In genomic region chr2:20419007-20419576, GRCh38 we compare ENCODE assay signal across 12 cellular contexts. TPM values are rescaled to one million over a fixed set of nuclear protein-coding genes. Genes with fewer than 3 reads are reported as not detected.
A peak's percentile ranks its signal among the peaks of the same experiment; 100 is the strongest.
DNase-seq lines count a peak whose midpoint lies in the region; ATAC-seq, FAIRE-seq and TF ChIP-seq lines count a peak whose summit lies in the region.
"Had no signal": no experiment of that assay in that cellular context is flagged by ENCODE, and none has a peak within 500 bp of the region (broad histone marks: within the 10 kb centered on the region; RNA-seq: fewer than 3 reads in every experiment).

No MANE protein-coding gene starts in this region.

- H3K9me3 Mint-ChIP-seq in progenitor cell of endocrine pancreas (ENCODE audit: low read depth) = no peaks in the 10 kb centered on the region
- no peaks in the 10 kb centered on the region for H3K9me3 Mint-ChIP-seq in T-helper 2 cell treated with Interferon-gamma antibody and Interleukin-4, amounts not matched to agents 5 μg/mL and 100 μg/mL, for 36 hours
- H3K9me3 Mint-ChIP-seq in activated naive CD4-positive, alpha-beta T cell treated with anti-CD3 and anti-CD28 coated beads, Interleukin-2, amount 50 U/mL, for 72 hours = no peaks in the 10 kb centered on the region

- H3K36me3 ChIP-seq in GM12878 (ENCODE audit: control insufficient read depth in 2 of 2, insufficient read depth in 2 of 2, low read length in 1 of 2) = no peaks in the 10 kb centered on the region
- no peaks in the 10 kb centered on the region for H3K36me3 ChIP-seq in hepatocyte (replicated peaks; ENCODE audit: insufficient read depth, low read depth)

- DNase-seq in AG10803 (ENCODE audit: low read depth) = peak; percentile 52
- DNase-seq in GM12878 (ENCODE audit: low read depth, low spot score) = no peak
- peak; percentile 60 for DNase-seq in hepatocyte (ENCODE audit: low spot score)
- peak; percentile 6 for DNase-seq in progenitor cell of endocrine pancreas (ENCODE audit: low spot score, unreplicated experiment)
- no peak for DNase-seq in T-helper 2 cell treated with Interferon-gamma antibody and Interleukin-4, amounts not matched to agents 5 μg/mL and 100 μg/mL, for 36 hours (ENCODE audit: low spot score)
- DNase-seq in activated naive CD4-positive, alpha-beta T cell treated with anti-CD3 and anti-CD28 coated beads, Interleukin-2, amount 50 U/mL, for 72 hours (ENCODE audit: low spot score in 2 of 2) = no peak
- no peak for DNase-seq in putamen (ENCODE audit: low spot score)
- DNase-seq: activated CD4-positive, alpha-beta T cell treated with anti-CD3 and anti-CD28 coated beads, Interleukin-2, amount 50 U/mL, for 4 hours; naive thymus-derived CD8-positive, alpha-beta T cell; NCI-H2029 treated with DMSO at 0.1 percent for 48 hours had no signal

- peaks cover 13% of the 10 kb centered on the region for H3K27me3 Mint-ChIP-seq in progenitor cell of endocrine pancreas
- peaks cover 20% of the 10 kb centered on the region for H3K27me3 Mint-ChIP-seq in T-helper 2 cell treated with Interferon-gamma antibody and Interleukin-4, amounts not matched to agents 5 μg/mL and 100 μg/mL, for 36 hours (ENCODE audit: low read depth)

- H3K36me3 Mint-ChIP-seq in progenitor cell of endocrine pancreas (ENCODE audit: insufficient read depth) = no peaks in the 10 kb centered on the region
- no peaks in the 10 kb centered on the region for H3K36me3 Mint-ChIP-seq in T-helper 2 cell treated with Interferon-gamma antibody and Interleukin-4, amounts not matched to agents 5 μg/mL and 100 μg/mL, for 36 hours (ENCODE audit: low read depth)
- no peaks in the 10 kb centered on the region for H3K36me3 Mint-ChIP-seq in activated naive CD4-positive, alpha-beta T cell treated with anti-CD3 and anti-CD28 coated beads, Interleukin-2, amount 50 U/mL, for 72 hours

- BruUV-seq in GM12878 (replicated peaks; lab: Mats Ljungman, UMichigan) = no TSS peak

- no peak overlapping the region for H3K27ac Mint-ChIP-seq in progenitor cell of endocrine pancreas
- H3K27ac Mint-ChIP-seq in T-helper 2 cell treated with Interferon-gamma antibody and Interleukin-4, amounts not matched to agents 5 μg/mL and 100 μg/mL, for 36 hours = no peak overlapping the region
- H3K27ac Mint-ChIP-seq in activated naive CD4-positive, alpha-beta T cell treated with anti-CD3 and anti-CD28 coated beads, Interleukin-2, amount 50 U/mL, for 72 hours = no peak overlapping the region

- no peak for FAIRE-seq in GM12878 (lab: Jason Lieb, UNC)

- ATAC-seq in GM12878 (peak; percentile 28; the same call in 1 of the 3 replicates), HG03097 (IDR thresholded peaks at IDR 0.05; ENCODE audit: low FRiP score, unreplicated experiment) (no peak)
- ATAC-seq in activated naive CD4-positive, alpha-beta T cell treated with anti-CD3 and anti-CD28 coated beads, Interleukin-2, amount 50 U/mL, for 72 hours = no peak
- ATAC-seq: esophagus mucosa; naive thymus-derived CD8-positive, alpha-beta T cell had no signal

- H3K9me3 ChIP-seq in GM12878 (replicated peaks; ENCODE audit: control insufficient read depth, insufficient read depth, low read length) = no peaks in the 10 kb centered on the region; the same call in 2 of the 3 replicates
- no peaks in the 10 kb centered on the region for H3K9me3 ChIP-seq in hepatocyte (ENCODE audit: low read depth)

- H3K4me1 ChIP-seq in GM12878 (ENCODE audit: control insufficient read depth, insufficient read depth, low read length) (peaks cover 3% of the 10 kb centered on the region), hepatocyte (ENCODE audit: insufficient read depth) (peaks cover 3% of the 10 kb centered on the region)

- CTCF ChIA-PET in GM12878 (lab: Yijun Ruan, JAX) = interaction anchor here (0.9 to 10.6 kb wide), 6 partner anchors 7 to 544 kb away, joined by 3 to 148 read pairs (median 3); no protein-coding TSS in a partner anchor

- H3K4me1 Mint-ChIP-seq in progenitor cell of endocrine pancreas (ENCODE audit: low read depth) = peaks cover 4% of the 10 kb centered on the region
- H3K4me1 Mint-ChIP-seq in T-helper 2 cell treated with Interferon-gamma antibody and Interleukin-4, amounts not matched to agents 5 μg/mL and 100 μg/mL, for 36 hours (ENCODE audit: low read depth) = peaks cover 15% of the 10 kb centered on the region

- 55% methylated on average over 8 of the region's 8 CpGs for WGBS in GM12878 (ENCODE audit: insufficient coverage, insufficient replicate concordance, low lambda C conversion rate, missing lambda C conversion rate)
- WGBS in hepatocyte (ENCODE audit: low lambda C conversion rate, missing lambda C conversion rate) = 39% methylated on average over 8 of the region's 8 CpGs

- TF ChIP-seq RAD21 in GM12878 (IDR thresholded peaks at IDR 0.05; ENCODE audit: insufficient read depth, low read depth, low read length) = no peak

- H3K79me2 ChIP-seq in GM12878 (ENCODE audit: control insufficient read depth, insufficient read depth, low read length) = no peaks in the 10 kb centered on the region
- no peaks in the 10 kb centered on the region for H3K79me2 ChIP-seq in hepatocyte

- H3K27ac ChIP-seq in GM12878 (ENCODE audit: control insufficient read depth, insufficient read depth) (no peak overlapping the region), hepatocyte (peak overlapping the region; percentile 50)

- RAD21 ChIA-PET in GM12878 (lab: Charles Lee; ENCODE audit: unreplicated experiment) = interaction anchor here (0.7 to 1.3 kb wide), 3 partner anchors 12 to 21 kb away, joined by 3 to 4 read pairs (median 3); no protein-coding TSS in a partner anchor

- H4K20me1 ChIP-seq in GM12878 (ENCODE audit: control insufficient read depth, insufficient read depth) (no peaks in the 10 kb centered on the region), hepatocyte (ENCODE audit: insufficient read depth, poor library complexity, severe bottlenecking) (no peaks in the 10 kb centered on the region)

- SMC1A ChIA-PET in GM12878 (lab: Charles Lee; ENCODE audit: uncharacterized antibody, unreplicated experiment) = interaction anchor here (0.9 to 1.7 kb wide), 3 partner anchors 8 to 25 kb away, joined by 3 to 6 read pairs (median 3); no protein-coding TSS in a partner anchor

- TF ChIP-seq EP300 in GM12878 (IDR thresholded peaks at IDR 0.05; ENCODE audit: borderline replicate concordance in 1 of 2, control insufficient read depth in 1 of 2, low read depth in 2 of 2, low read length in 2 of 2) = no peak

- H3K4me3 ChIP-seq in AG10803 (ENCODE audit: low read length) (no peak overlapping the region), GM12878 (no peak overlapping the region), hepatocyte (no peak overlapping the region)

- H3K9ac ChIP-seq in GM12878 (ENCODE audit: control insufficient read depth, insufficient read depth, low read length) = no peak overlapping the region

- POLR2A ChIA-PET in GM12878 (lab: Charles Lee) = no interaction called here

- no peak for TF ChIP-seq CTCF in AG10803 (conservative IDR thresholded peaks at IDR 0.05; ENCODE audit: low read length)
- TF ChIP-seq CTCF in GM12878 (IDR thresholded peaks at IDR 0.05 in 2 of 3, conservative IDR thresholded peaks at IDR 0.05 in 1 of 3; ENCODE audit: control insufficient read depth in 2 of 3, extremely low read depth in 1 of 3, insufficient read depth in 1 of 3, low read depth in 3 of 3, low read length in 3 of 3) = no peak
- TF ChIP-seq CTCF in hepatocyte (IDR thresholded peaks at IDR 0.05; ENCODE audit: poor library complexity) = no peak
- TF ChIP-seq CTCF in progenitor cell of endocrine pancreas (IDR thresholded peaks at IDR 0.05; ENCODE audit: unreplicated experiment) = no peak

- no peaks in the 10 kb centered on the region for H3K9me2 ChIP-seq in hepatocyte (replicated peaks; ENCODE audit: insufficient read depth)

- no peak for TF ChIP-seq POLR2A in GM12878 (IDR thresholded peaks at IDR 0.05; ENCODE audit: low read depth, low read length)

- no peak overlapping the region for H3K4me2 ChIP-seq in GM12878 (ENCODE audit: control insufficient read depth, insufficient read depth)
- no peak overlapping the region for H3K4me2 ChIP-seq in hepatocyte

- intact Hi-C loops in GM12878 (cut with micrococcal nuclease; ENCODE audit: unreplicated experiment) = no loop called here

- in situ Hi-C loops in GM12878 (cut with MboI) = no loop called here

- H3K27me3 ChIP-seq in GM12878 (replicated peaks in 1 of 2; ENCODE audit: control insufficient read depth in 2 of 2, insufficient read depth in 2 of 2, low read length in 1 of 2) (no peaks in the 10 kb centered on the region), hepatocyte (no peaks in the 10 kb centered on the region)

- no peak overlapping the region for H3K4me3 Mint-ChIP-seq in progenitor cell of endocrine pancreas (ENCODE audit: low read depth)
- no peak overlapping the region for H3K4me3 Mint-ChIP-seq in T-helper 2 cell treated with Interferon-gamma antibody and Interleukin-4, amounts not matched to agents 5 μg/mL and 100 μg/mL, for 36 hours
- H3K4me3 Mint-ChIP-seq: naive thymus-derived CD8-positive, alpha-beta T cell had no signal

- no peak overlapping the region for H2AFZ ChIP-seq in GM12878 (ENCODE audit: control insufficient read depth, low read depth, low read length)
- no peak overlapping the region for H2AFZ ChIP-seq in hepatocyte

TF ChIP-seq in GM12878, 131 proteins besides CTCF, POLR2A, EP300 and RAD21 (continues in another document):
- no peak for TF ChIP-seq NR2C2 (IDR thresholded peaks at IDR 0.05; ENCODE audit: borderline replicate concordance, control insufficient read depth, insufficient read length, low read depth)

RNA-seq across cellular contexts. Expression of gene RHOB, which starts 27.8 kb away (rescaled TPM):
- total RNA-seq in GM12878 (2013; cell fraction: nucleolus; rRNA removed) = 10.4 and 10.5 TPM in 2 replicates
- 4.1 and 4.8 TPM in 2 replicates for total RNA-seq in GM12878 (2014; rRNA removed)
- 1.0 and 1.2 TPM in 2 replicates for total RNA-seq in GM12878 (2014; rRNA removed; fragmentation: Illumina TruSeq; extraction: Trizol)
- total RNA-seq in GM12878 (2021) = 4.0 and 4.5 TPM in 2 replicates
- polyA plus RNA-seq in GM12878 (2011; ENCODE audit: low read depth) = 3.6 TPM
- 1.1 and 1.8 TPM in 2 replicates for polyA plus RNA-seq in GM12878 (2011; rRNA removed)
- polyA plus RNA-seq in GM12878 (2011; cell fraction: cytosol; rRNA removed) = 1.2 and 1.7 TPM in 2 replicates
- polyA plus RNA-seq in GM12878 (2011; cell fraction: nucleus; rRNA removed) = 2.7 and 2.9 TPM in 2 replicates
- 5.2 and 5.6 TPM in 2 replicates for polyA plus RNA-seq in GM12878 (2012)
- 0.73 and 1.2 TPM in 2 replicates for polyA plus RNA-seq in GM12878 (2014; fragmentation: Illumina TruSeq; extraction: Trizol)
- polyA plus RNA-seq in GM12878 (2014; fragmentation: Nextera tagmentation; extraction: Ambion mirVana) = under 1 TPM; 0.03 to 0.35 TPM
- polyA plus RNA-seq in GM12878 (2014; rRNA removed) = 2.8 and 3.0 TPM in 2 replicates
- polyA plus RNA-seq in GM12878 (2016; fragmentation: Nextera tagmentation; extraction: Ambion mirVana) = under 1 TPM; 0.45 to 0.87 TPM
- 0.44 and 1.1 TPM in 2 replicates for polyA minus RNA-seq in GM12878 (2011; rRNA and poly(A)+ RNA removed)
- polyA minus RNA-seq in GM12878 (2011; cell fraction: cytosol; rRNA and poly(A)+ RNA removed) = 7.8 and 8.4 TPM in 2 replicates
- 5.2 and 8.0 TPM in 2 replicates for polyA minus RNA-seq in GM12878 (2011; cell fraction: nucleus; rRNA and poly(A)+ RNA removed)
- total RNA-seq in hepatocyte = 387 and 429 TPM in 2 replicates
- 103 and 146 TPM in 2 replicates for polyA plus RNA-seq in hepatocyte
- 140 and 148 TPM in 2 replicates for total RNA-seq in progenitor cell of endocrine pancreas
- total RNA-seq in activated naive CD4-positive, alpha-beta T cell treated with anti-CD3 and anti-CD28 coated beads, Interleukin-2, amount 50 U/mL, for 72 hours = 1 to 10 TPM; 5.9 to 7.1 TPM

Comparison
In these comparisons a context has a peak if more than half of its experiments do, and no peak if none do; other contexts are left out.
1. DNase-seq: peak in AG10803 (single experiment), hepatocyte (single experiment) and progenitor cell of endocrine pancreas (single experiment); none in GM12878 (single experiment), T-helper 2 cell treated with Interferon-gamma antibody and Interleukin-4, amounts not matched to agents 5 μg/mL and 100 μg/mL, for 36 hours (single experiment), activated naive CD4-positive, alpha-beta T cell treated with anti-CD3 and anti-CD28 coated beads, Interleukin-2, amount 50 U/mL, for 72 hours (0 of 2) and putamen (single experiment).
2. RNA of gene RHOB, which starts 27.8 kb away (total RNA-seq): 387 to 429 TPM in hepatocyte and 140 to 148 TPM in progenitor cell of endocrine pancreas; 5.9 to 7.1 TPM in activated naive CD4-positive, alpha-beta T cell treated with anti-CD3 and anti-CD28 coated beads, Interleukin-2, amount 50 U/mL, for 72 hours and 1.0 to 10.5 TPM in GM12878; every median in the first group is over 10 times any median in the second.